Comparison of ENCODE assay signal across 8 cellular contexts in the genomic region with DNA sequence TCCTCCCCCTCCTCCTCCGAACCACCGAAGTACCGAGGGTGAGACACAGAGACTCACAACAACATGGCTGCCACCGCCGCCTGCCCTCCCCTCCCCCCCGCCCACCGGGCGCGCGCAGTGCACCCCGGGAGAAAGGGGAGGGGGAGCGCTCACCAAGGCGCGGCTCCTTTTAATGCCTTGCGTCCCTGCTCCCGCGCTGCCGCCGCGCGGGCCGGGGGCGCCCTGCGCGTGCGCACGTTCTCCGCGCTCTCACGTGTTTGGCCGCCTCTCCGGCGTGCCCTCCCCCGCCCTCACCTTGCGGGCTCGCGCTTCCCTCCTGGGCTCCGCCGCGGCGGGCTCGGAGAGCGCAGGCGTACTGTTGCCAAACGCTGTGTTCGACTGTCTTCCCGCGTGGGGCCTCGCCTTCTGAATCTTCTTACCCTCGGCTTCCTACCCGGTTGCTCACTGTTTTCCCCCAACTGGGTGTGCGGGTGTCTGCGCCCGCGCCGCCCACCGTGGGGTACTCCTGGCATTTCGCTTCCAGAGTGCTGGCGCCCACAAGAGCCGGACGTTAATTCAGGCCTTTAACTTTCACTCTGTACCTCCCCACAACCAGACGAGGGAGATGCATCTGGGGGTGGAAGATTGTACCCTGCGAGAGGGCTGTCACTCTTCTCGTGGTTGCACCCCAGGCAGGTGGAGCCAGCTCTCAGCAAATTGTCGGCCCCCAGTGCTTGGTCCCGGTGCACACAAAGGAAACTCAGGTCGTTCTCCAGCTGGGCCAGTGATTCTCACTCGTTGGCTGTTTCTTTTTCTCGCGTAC. TPM values are rescaled to one million over a fixed set of nuclear protein-coding genes. Genes with fewer than 3 reads are reported as not detected.
DNase-seq lines count a peak whose midpoint lies in the region; ATAC-seq, FAIRE-seq and TF ChIP-seq lines count a peak whose summit lies in the region.

A gene with protein sequence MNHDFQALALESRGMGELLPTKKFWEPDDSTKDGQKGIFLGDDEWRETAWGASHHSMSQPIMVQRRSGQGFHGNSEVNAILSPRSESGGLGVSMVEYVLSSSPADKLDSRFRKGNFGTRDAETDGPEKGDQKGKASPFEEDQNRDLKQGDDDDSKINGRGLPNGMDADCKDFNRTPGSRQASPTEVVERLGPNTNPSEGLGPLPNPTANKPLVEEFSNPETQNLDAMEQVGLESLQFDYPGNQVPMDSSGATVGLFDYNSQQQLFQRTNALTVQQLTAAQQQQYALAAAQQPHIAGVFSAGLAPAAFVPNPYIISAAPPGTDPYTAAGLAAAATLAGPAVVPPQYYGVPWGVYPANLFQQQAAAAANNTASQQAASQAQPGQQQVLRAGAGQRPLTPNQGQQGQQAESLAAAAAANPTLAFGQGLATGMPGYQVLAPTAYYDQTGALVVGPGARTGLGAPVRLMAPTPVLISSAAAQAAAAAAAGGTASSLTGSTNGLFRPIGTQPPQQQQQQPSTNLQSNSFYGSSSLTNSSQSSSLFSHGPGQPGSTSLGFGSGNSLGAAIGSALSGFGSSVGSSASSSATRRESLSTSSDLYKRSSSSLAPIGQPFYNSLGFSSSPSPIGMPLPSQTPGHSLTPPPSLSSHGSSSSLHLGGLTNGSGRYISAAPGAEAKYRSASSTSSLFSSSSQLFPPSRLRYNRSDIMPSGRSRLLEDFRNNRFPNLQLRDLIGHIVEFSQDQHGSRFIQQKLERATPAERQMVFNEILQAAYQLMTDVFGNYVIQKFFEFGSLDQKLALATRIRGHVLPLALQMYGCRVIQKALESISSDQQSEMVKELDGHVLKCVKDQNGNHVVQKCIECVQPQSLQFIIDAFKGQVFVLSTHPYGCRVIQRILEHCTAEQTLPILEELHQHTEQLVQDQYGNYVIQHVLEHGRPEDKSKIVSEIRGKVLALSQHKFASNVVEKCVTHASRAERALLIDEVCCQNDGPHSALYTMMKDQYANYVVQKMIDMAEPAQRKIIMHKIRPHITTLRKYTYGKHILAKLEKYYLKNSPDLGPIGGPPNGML (minus strand): TSS at position 92 of the 802 bp plus-strand sequence. CDS start 23,484 bp downstream, outside the sequence.

- peak within 1 kb of the TSS; percentile 84 for H3K9ac ChIP-seq in fibroblast of lung (ENCODE audit: insufficient read depth, low read length)

- H3K4me3 ChIP-seq in fibroblast of lung (replicated peaks in 1 of 4; ENCODE audit: control extremely low read depth in 1 of 4, insufficient read depth in 1 of 4, low read depth in 3 of 4, low read length in 4 of 4): peak within 1 kb of the TSS; percentile 76 to 98 (median 88)
- peak within 1 kb of the TSS; percentile 86 for H3K4me3 ChIP-seq in naive thymus-derived CD4-positive, alpha-beta T cell (ENCODE audit: low read length)

- peak within 1 kb of the TSS; percentile 86 for H3K4me2 ChIP-seq in fibroblast of lung (ENCODE audit: extremely low read depth, insufficient read depth, low read length)

- peak within 1 kb of the TSS; percentile 92 for H3K27ac ChIP-seq in RWPE1
- peak within 1 kb of the TSS; percentile 84 for H3K27ac ChIP-seq in fibroblast of lung (ENCODE audit: insufficient read depth, low read length)
- H3K27ac ChIP-seq in naive thymus-derived CD4-positive, alpha-beta T cell (ENCODE audit: low read depth, low read length): peak within 1 kb of the TSS; percentile 94

- H3K27me3 ChIP-seq in fibroblast of lung (ENCODE audit: control insufficient read depth, insufficient read depth, low read length): no peaks in the 10 kb centered on the region
- H3K27me3 ChIP-seq in naive thymus-derived CD4-positive, alpha-beta T cell (ENCODE audit: control insufficient read depth in 2 of 2, insufficient read depth in 2 of 2, low read length in 2 of 2): no peaks in the 10 kb centered on the region

- no peak within 1 kb of the TSS for H3K27ac Mint-ChIP-seq in activated T-helper 17 cell treated with anti-CD3 and anti-CD28 coated beads, Interleukin-2, amount 50 U/mL, for 72 hours
- peak within 1 kb of the TSS in 6 of 9 donors; percentile 84 to 95 (median 88) for H3K27ac Mint-ChIP-seq in naive thymus-derived CD4-positive, alpha-beta T cell
- H3K27ac Mint-ChIP-seq in stimulated activated memory B cell treated with anti-CD40 and anti-IgM and Interleukin-4, amounts not matched to agents 10 μg/mL and 1 μg/mL and 100 μg/mL, for 72 hours: no peak within 1 kb of the TSS

- peaks cover 46% of the 10 kb centered on the region for H3K79me2 ChIP-seq in fibroblast of lung (ENCODE audit: control insufficient read depth, insufficient read depth, low read length)

- CTCF ChIA-PET in RWPE1 (lab: Yijun Ruan, JAX): interaction anchor here (0.6 kb wide), 1 partner anchor 97 kb away, joined by 4 read pairs; no protein-coding TSS in a partner anchor
- CTCF ChIA-PET in naive thymus-derived CD4-positive, alpha-beta T cell (lab: Charles Lee): interaction anchor here (1.3 to 1.8 kb wide), 3 partner anchors 9 to 300 kb away, joined by 4 to 6 read pairs (median 5); partner anchors contain the start of gene HS1BP3

- peak; percentile 83 for ATAC-seq in activated T-helper 17 cell treated with anti-CD3 and anti-CD28 coated beads, Interleukin-2, amount 50 U/mL, for 72 hours (replicated peaks)
- peak; percentile 92 for ATAC-seq in naive thymus-derived CD4-positive, alpha-beta T cell
- ATAC-seq in stimulated activated memory B cell treated with anti-CD40 and anti-IgM and Interleukin-4, amounts not matched to agents 10 μg/mL and 1 μg/mL and 100 μg/mL, for 72 hours: peak; percentile 94

- H3K4me1 Mint-ChIP-seq in activated T-helper 17 cell treated with anti-CD3 and anti-CD28 coated beads, Interleukin-2, amount 50 U/mL, for 72 hours: peaks cover 16% of the 10 kb centered on the region
- H3K4me1 Mint-ChIP-seq in naive thymus-derived CD4-positive, alpha-beta T cell: peaks cover 28 to 45% (median 37%) of the 10 kb centered on the region in 7 donors
- H3K4me1 Mint-ChIP-seq in stimulated activated memory B cell treated with anti-CD40 and anti-IgM and Interleukin-4, amounts not matched to agents 10 μg/mL and 1 μg/mL and 100 μg/mL, for 72 hours: peaks cover 28% of the 10 kb centered on the region

- DNase-seq in EL: peak; percentile 95
- peak; percentile 84 for DNase-seq in H54 (ENCODE audit: insufficient read length, low spot score)
- peak; percentile 96 for DNase-seq in LoVo (ENCODE audit: low spot score)
- DNase-seq in RWPE1 (ENCODE audit: low spot score): peak; percentile 94
- DNase-seq in fibroblast of lung (ENCODE audit: low read depth in 2 of 2): peak; percentile 92 to 94
- peak; percentile 93 to 98 (median 97) for DNase-seq in naive thymus-derived CD4-positive, alpha-beta T cell

- POLR2A ChIA-PET in RWPE1 (lab: Yijun Ruan, JAX; ENCODE audit: low non-redundant PET): no interaction called here
- POLR2A ChIA-PET in naive thymus-derived CD4-positive, alpha-beta T cell (lab: Charles Lee): interaction anchor here (0.6 to 2.0 kb wide), 12 partner anchors 9 to 1790 kb away, joined by 3 to 16 read pairs (median 5); partner anchors contain the start of genes HS1BP3, LDAH, RDH14 and RHOB

- H4K20me1 ChIP-seq in fibroblast of lung (ENCODE audit: control insufficient read depth, extremely low read depth, insufficient read depth, low read length): no peaks in the 10 kb centered on the region

- H3K9me3 Mint-ChIP-seq in activated T-helper 17 cell treated with anti-CD3 and anti-CD28 coated beads, Interleukin-2, amount 50 U/mL, for 72 hours: no peaks in the 10 kb centered on the region
- H3K9me3 Mint-ChIP-seq in naive thymus-derived CD4-positive, alpha-beta T cell: peaks cover 0 to 2% (median 0%) of the 10 kb centered on the region in 11 donors
- H3K9me3 Mint-ChIP-seq in stimulated activated memory B cell treated with anti-CD40 and anti-IgM and Interleukin-4, amounts not matched to agents 10 μg/mL and 1 μg/mL and 100 μg/mL, for 72 hours: no peaks in the 10 kb centered on the region

- H3K4me1 ChIP-seq in fibroblast of lung (ENCODE audit: control insufficient read depth, extremely low read depth, insufficient read depth, low read length): peaks cover 9% of the 10 kb centered on the region
- H3K4me1 ChIP-seq in naive thymus-derived CD4-positive, alpha-beta T cell (ENCODE audit: control insufficient read depth in 2 of 2, insufficient read depth in 2 of 2, low read length in 2 of 2): peaks cover 32 to 47% of the 10 kb centered on the region in 2 donors

- H2AFZ ChIP-seq in fibroblast of lung (ENCODE audit: low read length): peak within 1 kb of the TSS; percentile 50

- TF ChIP-seq CTCF in RWPE1 (conservative IDR thresholded peaks at IDR 0.05; ENCODE audit: low read depth) (no peak), fibroblast of lung (conservative IDR thresholded peaks at IDR 0.05 in 1 of 2, IDR thresholded peaks at IDR 0.05 in 1 of 2; ENCODE audit: low read depth in 1 of 2, low read length in 2 of 2) (no peak)

- FAIRE-seq in H54 (lab: Jason Lieb, UNC): peak; percentile 83

- peaks cover 43% of the 10 kb centered on the region for H3K36me3 Mint-ChIP-seq in activated T-helper 17 cell treated with anti-CD3 and anti-CD28 coated beads, Interleukin-2, amount 50 U/mL, for 72 hours (ENCODE audit: low read depth)
- peaks cover 0 to 15% (median 3%) of the 10 kb centered on the region in 5 donors for H3K36me3 Mint-ChIP-seq in naive thymus-derived CD4-positive, alpha-beta T cell
- H3K36me3 Mint-ChIP-seq in stimulated activated memory B cell treated with anti-CD40 and anti-IgM and Interleukin-4, amounts not matched to agents 10 μg/mL and 1 μg/mL and 100 μg/mL, for 72 hours: peaks cover 10% of the 10 kb centered on the region

- intact Hi-C loops in naive thymus-derived CD4-positive, alpha-beta T cell (cut with micrococcal nuclease): loop anchor here (1.0 to 10.0 kb wide), 17 partner anchors 14 to 1791 kb away; partner anchors contain the start of genes HS1BP3 (in 2 of the 2), LAPTM4A (in 2 of the 2), LDAH (in 2 of the 2) and RHOB (in 2 of the 2)

- peak; percentile 72 for TF ChIP-seq POLR2A in H54 (IDR thresholded peaks at IDR 0.05; ENCODE audit: low read depth, low read length)

- H3K4me3 Mint-ChIP-seq in activated T-helper 17 cell treated with anti-CD3 and anti-CD28 coated beads, Interleukin-2, amount 50 U/mL, for 72 hours: no peak within 1 kb of the TSS
- H3K4me3 Mint-ChIP-seq in naive thymus-derived CD4-positive, alpha-beta T cell: peak within 1 kb of the TSS in 3 of 10 donors; percentile 86 to 94 (median 93)
- peak within 1 kb of the TSS; percentile 85 for H3K4me3 Mint-ChIP-seq in stimulated activated memory B cell treated with anti-CD40 and anti-IgM and Interleukin-4, amounts not matched to agents 10 μg/mL and 1 μg/mL and 100 μg/mL, for 72 hours

- H3K9me3 ChIP-seq in fibroblast of lung (ENCODE audit: control insufficient read depth, insufficient read depth, low read depth, low read length): no peaks in the 10 kb centered on the region
- no peaks in the 10 kb centered on the region for H3K9me3 ChIP-seq in naive thymus-derived CD4-positive, alpha-beta T cell (ENCODE audit: control insufficient read depth in 2 of 3, low read length in 3 of 3)

- no peaks in the 10 kb centered on the region for H3K36me3 ChIP-seq in fibroblast of lung (ENCODE audit: control insufficient read depth, insufficient read depth, low read length)
- no peaks in the 10 kb centered on the region for H3K36me3 ChIP-seq in naive thymus-derived CD4-positive, alpha-beta T cell (ENCODE audit: control insufficient read depth in 2 of 3, insufficient read depth in 3 of 3, low read length in 3 of 3)

- no peaks in the 10 kb centered on the region for H3K27me3 Mint-ChIP-seq in activated T-helper 17 cell treated with anti-CD3 and anti-CD28 coated beads, Interleukin-2, amount 50 U/mL, for 72 hours
- H3K27me3 Mint-ChIP-seq in naive thymus-derived CD4-positive, alpha-beta T cell: no peaks in the 10 kb centered on the region
- no peaks in the 10 kb centered on the region for H3K27me3 Mint-ChIP-seq in stimulated activated memory B cell treated with anti-CD40 and anti-IgM and Interleukin-4, amounts not matched to agents 10 μg/mL and 1 μg/mL and 100 μg/mL, for 72 hours

RNA-seq across cellular contexts. Expression of the gene that starts here (rescaled TPM):
- total RNA-seq in activated T-helper 17 cell treated with anti-CD3 and anti-CD28 coated beads, Interleukin-2, amount 50 U/mL, for 72 hours: 100 to 1,000 TPM; 113 to 120 TPM
- 46.7 and 54.2 TPM in 2 replicates for total RNA-seq in fibroblast of lung
- 37.4 and 48.2 TPM in 2 replicates for polyA plus RNA-seq in fibroblast of lung
- polyA plus RNA-seq in fibroblast of lung (2012): 25.7 and 32.9 TPM in 2 replicates
- polyA minus RNA-seq in fibroblast of lung (ENCODE audit: low replicate concordance): 66.5 and 88.6 TPM in 2 replicates
- 100 to 1,000 TPM; 105 to 178 (median 137) TPM for total RNA-seq in naive thymus-derived CD4-positive, alpha-beta T cell
- polyA plus RNA-seq in naive thymus-derived CD4-positive, alpha-beta T cell: 10 to 100 TPM; 19.2 to 20.1 TPM

Comparison
In these comparisons a context has a peak if more than half of its experiments do, and no peak if none do; other contexts are left out.
1. Peak in every context shown above with its lines: DNase-seq, ATAC-seq, H3K4me3 ChIP-seq and H3K27ac ChIP-seq.
2. H3K27ac Mint-ChIP-seq: peak in naive thymus-derived CD4-positive, alpha-beta T cell (6 of 9); none in activated T-helper 17 cell treated with anti-CD3 and anti-CD28 coated beads, Interleukin-2, amount 50 U/mL, for 72 hours (single experiment) and stimulated activated memory B cell treated with anti-CD40 and anti-IgM and Interleukin-4, amounts not matched to agents 10 μg/mL and 1 μg/mL and 100 μg/mL, for 72 hours (single experiment).